1 cellular context compared by ENCODE assay signal in the genomic region with DNA sequence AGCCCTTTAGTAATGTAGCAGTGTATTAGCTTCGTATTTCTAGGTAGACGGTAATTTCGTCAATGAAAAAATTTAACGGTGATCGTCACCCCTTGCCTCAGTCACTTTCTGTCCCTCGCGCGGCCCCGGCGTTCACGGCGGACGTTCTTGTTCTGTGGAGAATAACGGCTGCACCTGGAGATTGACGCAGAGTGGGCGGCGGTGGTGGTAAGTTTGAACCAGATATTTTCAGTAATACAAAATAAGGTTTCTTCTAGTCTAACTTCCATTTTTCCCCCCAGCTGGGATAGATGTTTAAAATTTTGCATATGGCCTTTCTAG.
TF ChIP-seq lines count a peak whose summit lies in the region.

No MANE protein-coding gene starts in this region.

TF ChIP-seq in K562, 482 proteins besides CTCF, POLR2A, EP300 and RAD21 (continued from another document):
- TF ChIP-seq, protein P1, sequence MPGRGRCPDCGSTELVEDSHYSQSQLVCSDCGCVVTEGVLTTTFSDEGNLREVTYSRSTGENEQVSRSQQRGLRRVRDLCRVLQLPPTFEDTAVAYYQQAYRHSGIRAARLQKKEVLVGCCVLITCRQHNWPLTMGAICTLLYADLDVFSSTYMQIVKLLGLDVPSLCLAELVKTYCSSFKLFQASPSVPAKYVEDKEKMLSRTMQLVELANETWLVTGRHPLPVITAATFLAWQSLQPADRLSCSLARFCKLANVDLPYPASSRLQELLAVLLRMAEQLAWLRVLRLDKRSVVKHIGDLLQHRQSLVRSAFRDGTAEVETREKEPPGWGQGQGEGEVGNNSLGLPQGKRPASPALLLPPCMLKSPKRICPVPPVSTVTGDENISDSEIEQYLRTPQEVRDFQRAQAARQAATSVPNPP (IDR thresholded peaks at IDR 0.05; ENCODE audit: borderline replicate concordance, insufficient read depth, insufficient read length), result no peak
- no peak for TF ChIP-seq ELF4 (CRISPR knock-in tag; IDR thresholded peaks at IDR 0.05)
- TF ChIP-seq TRIM24 (IDR thresholded peaks at IDR 0.05), result 0 out of 4 replicates have a peak, but pooled peaks of 1 of the 2 experiments have one; percentile 13
- TF ChIP-seq NFRKB (IDR thresholded peaks at IDR 0.05; ENCODE audit: low read depth), result peak; percentile 72
- TF ChIP-seq POLR2G (IDR thresholded peaks at IDR 0.05; ENCODE audit: low read depth, low read length), result no peak
- no peak for TF ChIP-seq KAT2B (IDR thresholded peaks at IDR 0.05; ENCODE audit: low read depth, low read length)
- TF ChIP-seq XRCC5 (IDR thresholded peaks at IDR 0.05; ENCODE audit: low read depth, low read length), result no peak
- no peak for TF ChIP-seq SPI1 (IDR thresholded peaks at IDR 0.05; ENCODE audit: borderline replicate concordance, low read depth, low read length)
- TF ChIP-seq, protein P2, sequence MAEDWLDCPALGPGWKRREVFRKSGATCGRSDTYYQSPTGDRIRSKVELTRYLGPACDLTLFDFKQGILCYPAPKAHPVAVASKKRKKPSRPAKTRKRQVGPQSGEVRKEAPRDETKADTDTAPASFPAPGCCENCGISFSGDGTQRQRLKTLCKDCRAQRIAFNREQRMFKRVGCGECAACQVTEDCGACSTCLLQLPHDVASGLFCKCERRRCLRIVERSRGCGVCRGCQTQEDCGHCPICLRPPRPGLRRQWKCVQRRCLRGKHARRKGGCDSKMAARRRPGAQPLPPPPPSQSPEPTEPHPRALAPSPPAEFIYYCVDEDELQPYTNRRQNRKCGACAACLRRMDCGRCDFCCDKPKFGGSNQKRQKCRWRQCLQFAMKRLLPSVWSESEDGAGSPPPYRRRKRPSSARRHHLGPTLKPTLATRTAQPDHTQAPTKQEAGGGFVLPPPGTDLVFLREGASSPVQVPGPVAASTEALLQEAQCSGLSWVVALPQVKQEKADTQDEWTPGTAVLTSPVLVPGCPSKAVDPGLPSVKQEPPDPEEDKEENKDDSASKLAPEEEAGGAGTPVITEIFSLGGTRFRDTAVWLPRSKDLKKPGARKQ (CRISPR knock-in tag; IDR thresholded peaks at IDR 0.05), result no peak
- no peak for TF ChIP-seq ZNF696 (CRISPR knock-in tag; conservative IDR thresholded peaks at IDR 0.05)
- TF ChIP-seq SMAD1 (IDR thresholded peaks at IDR 0.05; ENCODE audit: low read depth, low read length, partially characterized antibody), result no peak
- TF ChIP-seq ZNF23 (CRISPR knock-in tag; IDR thresholded peaks at IDR 0.05), result no peak
- TF ChIP-seq, protein P3, sequence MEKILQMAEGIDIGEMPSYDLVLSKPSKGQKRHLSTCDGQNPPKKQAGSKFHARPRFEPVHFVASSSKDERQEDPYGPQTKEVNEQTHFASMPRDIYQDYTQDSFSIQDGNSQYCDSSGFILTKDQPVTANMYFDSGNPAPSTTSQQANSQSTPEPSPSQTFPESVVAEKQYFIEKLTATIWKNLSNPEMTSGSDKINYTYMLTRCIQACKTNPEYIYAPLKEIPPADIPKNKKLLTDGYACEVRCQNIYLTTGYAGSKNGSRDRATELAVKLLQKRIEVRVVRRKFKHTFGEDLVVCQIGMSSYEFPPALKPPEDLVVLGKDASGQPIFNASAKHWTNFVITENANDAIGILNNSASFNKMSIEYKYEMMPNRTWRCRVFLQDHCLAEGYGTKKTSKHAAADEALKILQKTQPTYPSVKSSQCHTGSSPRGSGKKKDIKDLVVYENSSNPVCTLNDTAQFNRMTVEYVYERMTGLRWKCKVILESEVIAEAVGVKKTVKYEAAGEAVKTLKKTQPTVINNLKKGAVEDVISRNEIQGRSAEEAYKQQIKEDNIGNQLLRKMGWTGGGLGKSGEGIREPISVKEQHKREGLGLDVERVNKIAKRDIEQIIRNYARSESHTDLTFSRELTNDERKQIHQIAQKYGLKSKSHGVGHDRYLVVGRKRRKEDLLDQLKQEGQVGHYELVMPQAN (IDR thresholded peaks at IDR 0.05; ENCODE audit: borderline replicate concordance), result peak; percentile 4; the same call in 1 of the 2 replicates
